In the genomic region with DNA sequence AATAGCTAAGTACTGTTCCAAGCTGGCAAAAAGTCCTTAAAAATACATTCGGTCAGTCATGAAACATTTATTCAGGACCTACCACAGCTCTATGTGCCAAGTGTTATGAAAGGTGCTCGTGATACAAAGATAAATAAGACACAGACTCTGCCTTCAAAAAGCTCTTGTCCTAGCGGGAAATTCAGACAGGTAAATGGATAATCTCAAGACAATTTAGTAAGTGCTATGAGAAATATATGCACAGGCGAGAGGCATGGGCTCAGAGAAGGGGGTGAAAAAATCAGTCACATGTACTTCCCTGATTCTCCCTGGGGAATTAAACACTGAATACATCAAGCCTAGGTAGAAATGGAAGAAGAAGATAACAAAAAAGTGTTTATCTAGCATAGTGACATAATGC, we compare ENCODE assay signal across 27 cellular contexts. TPM values are rescaled to one million over a fixed set of nuclear protein-coding genes. Genes with fewer than 3 reads are reported as not detected.
DNase-seq lines count a peak whose midpoint lies in the region; ATAC-seq and TF ChIP-seq lines count a peak whose summit lies in the region.
"Had no signal": no experiment of that assay in that cellular context is flagged by ENCODE, and none has a peak within 500 bp of the region (broad histone marks: within the 10 kb centered on the region; RNA-seq: fewer than 3 reads in every experiment).

No MANE protein-coding gene starts in this region.

- H3K4me3 ChIP-seq in thoracic aorta: peak overlapping the region; percentile 39
- H3K4me3 ChIP-seq in CD8-positive, alpha-beta T cell (ENCODE audit: low read depth, low read length): no peak overlapping the region
- H3K4me3 ChIP-seq: SK-N-MC had no signal

- H3K27ac Mint-ChIP-seq in WTC11: peak overlapping the region; percentile 93
- H3K27ac Mint-ChIP-seq in CD8-positive, alpha-beta T cell: no peak overlapping the region
- H3K27ac Mint-ChIP-seq: activated CD8-positive, alpha-beta T cell treated with anti-CD3 and anti-CD28 coated beads for 36 hours; activated naive CD8-positive, alpha-beta T cell; CD4-positive, CD25-positive, alpha-beta regulatory T cell; stimulated activated memory B cell treated with anti-CD40 and anti-IgM and Interleukin-4, amounts not matched to agents 10 μg/mL and 1 μg/mL and 100 μg/mL, for 72 hours; T-helper 1 cell treated with Interleukin-12 subunit alpha and Interleukin-12 subunit beta and Interleukin-4 antibody, amounts not matched to agents 30 μg/mL and 1 μg/mL, for 36 hours had no signal

- H3K4me1 Mint-ChIP-seq in WTC11: peaks cover 63% of the 10 kb centered on the region
- no peaks in the 10 kb centered on the region for H3K4me1 Mint-ChIP-seq in CD8-positive, alpha-beta T cell (ENCODE audit: low read depth)
- H3K4me1 Mint-ChIP-seq: CD4-positive, CD25-positive, alpha-beta regulatory T cell; stimulated activated memory B cell treated with anti-CD40 and anti-IgM and Interleukin-4, amounts not matched to agents 10 μg/mL and 1 μg/mL and 100 μg/mL, for 72 hours had no signal

- intact Hi-C loops in CD8-positive, alpha-beta T cell (cut with DNase I, micrococcal nuclease): no loop called here

- H3K9me3 Mint-ChIP-seq in WTC11: peaks cover 61% of the 10 kb centered on the region
- H3K9me3 Mint-ChIP-seq in CD8-positive, alpha-beta T cell: no peaks in the 10 kb centered on the region
- H3K9me3 Mint-ChIP-seq: activated CD8-positive, alpha-beta T cell treated with anti-CD3 and anti-CD28 coated beads for 36 hours; T-helper 1 cell treated with Interleukin-12 subunit alpha and Interleukin-12 subunit beta and Interleukin-4 antibody, amounts not matched to agents 30 μg/mL and 1 μg/mL, for 36 hours had no signal

- H3K4me3 Mint-ChIP-seq in WTC11: peak overlapping the region; percentile 22; the same call in 1 of the 2 replicates
- no peak overlapping the region for H3K4me3 Mint-ChIP-seq in CD8-positive, alpha-beta T cell
- H3K4me3 Mint-ChIP-seq: activated CD8-positive, alpha-beta T cell treated with anti-CD3 and anti-CD28 coated beads for 36 hours; activated naive CD8-positive, alpha-beta T cell; CD4-positive, CD25-positive, alpha-beta regulatory T cell; stimulated activated memory B cell treated with anti-CD40 and anti-IgM and Interleukin-4, amounts not matched to agents 10 μg/mL and 1 μg/mL and 100 μg/mL, for 72 hours; T-helper 1 cell treated with Interleukin-12 subunit alpha and Interleukin-12 subunit beta and Interleukin-4 antibody, amounts not matched to agents 30 μg/mL and 1 μg/mL, for 36 hours had no signal

- H3K27ac ChIP-seq in thoracic aorta: peak overlapping the region in 1 of 2 donors; percentile 53
- no peak overlapping the region for H3K27ac ChIP-seq in CD8-positive, alpha-beta T cell (ENCODE audit: low read depth, low read length)
- H3K27ac ChIP-seq: 22Rv1, RWPE1, SK-N-MC had no signal

- POLR2A ChIA-PET in WTC11 (lab: Charles Lee): no interaction called here
- POLR2A ChIA-PET in CD8-positive, alpha-beta T cell (lab: Charles Lee): interaction anchor here (0.6 to 0.7 kb wide), 2 partner anchors 9 to 924 kb away, joined by 3 to 4 read pairs; no protein-coding TSS in a partner anchor

- in situ Hi-C loops in GM13976 (cut with MboI; ENCODE audit: low sequenced_read_pairs, unreplicated experiment): no loop called here

- ATAC-seq in WTC11 (no peak), thoracic aorta (ENCODE audit: insufficient number of reproducible peaks, low FRiP score, low read depth) (no peak), HG03432 (IDR thresholded peaks at IDR 0.05; ENCODE audit: unreplicated experiment) (no peak)
- ATAC-seq in CD8-positive, alpha-beta T cell: no peak
- ATAC-seq: activated CD8-positive, alpha-beta T cell treated with anti-CD3 and anti-CD28 coated beads for 36 hours; sciatic nerve; stimulated activated memory B cell treated with anti-CD40 and anti-IgM and Interleukin-4, amounts not matched to agents 10 μg/mL and 1 μg/mL and 100 μg/mL, for 72 hours had no signal

- H3K36me3 Mint-ChIP-seq in WTC11: peaks cover 95% of the 10 kb centered on the region
- H3K36me3 Mint-ChIP-seq in CD8-positive, alpha-beta T cell: no peaks in the 10 kb centered on the region
- H3K36me3 Mint-ChIP-seq: activated naive CD8-positive, alpha-beta T cell; CD4-positive, CD25-positive, alpha-beta regulatory T cell; stimulated activated memory B cell treated with anti-CD40 and anti-IgM and Interleukin-4, amounts not matched to agents 10 μg/mL and 1 μg/mL and 100 μg/mL, for 72 hours had no signal

- no peaks in the 10 kb centered on the region for H3K36me3 ChIP-seq in thoracic aorta
- no peaks in the 10 kb centered on the region for H3K36me3 ChIP-seq in CD8-positive, alpha-beta T cell (ENCODE audit: insufficient read depth, low read length)

- H3K27me3 Mint-ChIP-seq in WTC11 (ENCODE audit: low read depth): peaks cover 5% of the 10 kb centered on the region; the same call in 1 of the 2 replicates
- peaks cover 17% of the 10 kb centered on the region for H3K27me3 Mint-ChIP-seq in CD8-positive, alpha-beta T cell (ENCODE audit: low read depth)

- H3K27me3 ChIP-seq in thoracic aorta (replicated peaks; ENCODE audit: insufficient read depth): no peaks in the 10 kb centered on the region
- H3K27me3 ChIP-seq in CD8-positive, alpha-beta T cell (ENCODE audit: insufficient read depth, low read length): no peaks in the 10 kb centered on the region

- H3K9me3 ChIP-seq in thoracic aorta: no peaks in the 10 kb centered on the region
- H3K9me3 ChIP-seq in CD8-positive, alpha-beta T cell (ENCODE audit: low read length): no peaks in the 10 kb centered on the region

- H3K4me1 ChIP-seq in thoracic aorta (ENCODE audit: control insufficient read depth in 1 of 2, low read depth in 2 of 2): peaks cover 14 to 32% of the 10 kb centered on the region in 2 donors
- no peaks in the 10 kb centered on the region for H3K4me1 ChIP-seq in CD8-positive, alpha-beta T cell (ENCODE audit: insufficient read depth, low read length)

- peak; percentile 27 for DNase-seq in DMS 273 (lab: John Stamatoyannopoulos, UW; ENCODE audit: unreplicated experiment)
- DNase-seq in DMS 273 treated with DMSO at 0.1 percent for 48 hours (lab: John Stamatoyannopoulos, UW): no peak
- no peak for DNase-seq in WTC11 (ENCODE audit: low spot score)
- DNase-seq in left kidney (ENCODE audit: low read depth, low spot score): peak; percentile 5
- DNase-seq in thoracic aorta (ENCODE audit: low spot score): no peak
- DNase-seq in GM13976 (ENCODE audit: low spot score): no peak
- no peak for DNase-seq in CD8-positive, alpha-beta T cell
- DNase-seq: activated CD4-positive, alpha-beta T cell treated with anti-CD3 and anti-CD28 coated beads for 1 hour; activated CD8-positive, alpha-beta T cell treated with anti-CD3 and anti-CD28 coated beads for 36 hours; activated effector memory CD4-positive, alpha-beta T cell treated with Interleukin-2 at 50 U/mL for 16 hours; anterior cingulate cortex; CD4-positive, CD25-positive, alpha-beta regulatory T cell; IMR-90; mammary epithelial cell; NCI-H1092; NCI-H187 treated with DMSO at 0.1 percent for 48 hours; posterior cingulate gyrus; stimulated activated CD4-positive, alpha-beta T cell treated with anti-CD3 and anti-CD28 coated beads, Interleukin-12 subunit alpha, Interleukin-12 subunit beta, amount 100 ng/mL, for 4 hours; stimulated activated CD4-positive, alpha-beta T cell treated with anti-CD3 and anti-CD28 coated beads, Interleukin-4, amount 100 ng/mL, for 24 hours had no signal

- no peak for TF ChIP-seq CTCF in WTC11 (IDR thresholded peaks at IDR 0.05)
- TF ChIP-seq CTCF in thoracic aorta (IDR thresholded peaks at IDR 0.05): no peak
- TF ChIP-seq CTCF in GM13976 (IDR thresholded peaks at IDR 0.05; ENCODE audit: borderline replicate concordance, control extremely low read depth, extremely low read depth, insufficient read depth, missing control alignments): no peak
- TF ChIP-seq CTCF in CD8-positive, alpha-beta T cell (IDR thresholded peaks at IDR 0.05): no peak

- CTCF ChIA-PET in WTC11 (lab: Charles Lee): interaction anchor here (2.5 kb wide), 1 partner anchor 54 kb away, joined by 16 read pairs; no protein-coding TSS in a partner anchor
- CTCF ChIA-PET in CD8-positive, alpha-beta T cell (lab: Charles Lee): no interaction called here

TF ChIP-seq in WTC11, 78 proteins besides CTCF, POLR2A, EP300 and RAD21:
- TF ChIP-seq ZNF425 (CRISPR knock-in tag; conservative IDR thresholded peaks at IDR 0.05) (0 out of 2 replicates have a peak, but pooled peaks have one; percentile 50), PREB (CRISPR knock-in tag; IDR thresholded peaks at IDR 0.05; ENCODE audit: borderline replicate concordance) (no peak)

RNA-seq across cellular contexts. Expression of gene HEY2, which starts 49.8 kb away (rescaled TPM):
- 10.6 to 12.3 TPM (median 11.5 TPM) in 3 replicates for total RNA-seq in WTC11 (2021)
- 10 to 100 TPM; 26.5 to 40.9 TPM for total RNA-seq in thoracic aorta
- under 1 TPM; 0.11 to 0.33 TPM for total RNA-seq in CD8-positive, alpha-beta T cell
- total RNA-seq: activated CD8-positive, alpha-beta T cell treated with anti-CD3 and anti-CD28 coated beads for 36 hours; CD4-positive, CD25-positive, alpha-beta regulatory T cell; IMR-90 had no signal

Comparison
In these comparisons a context has a peak if more than half of its experiments do, and no peak if none do; other contexts are left out.
1. DNase-seq: peak in DMS 273 (single experiment) and left kidney (single experiment); none in DMS 273 treated with DMSO at 0.1 percent for 48 hours (single experiment), WTC11 (single experiment), thoracic aorta (single experiment), GM13976 (single experiment) and CD8-positive, alpha-beta T cell (0 of 7).